ENCODE assay signal across 8 cellular contexts in the genomic region with DNA sequence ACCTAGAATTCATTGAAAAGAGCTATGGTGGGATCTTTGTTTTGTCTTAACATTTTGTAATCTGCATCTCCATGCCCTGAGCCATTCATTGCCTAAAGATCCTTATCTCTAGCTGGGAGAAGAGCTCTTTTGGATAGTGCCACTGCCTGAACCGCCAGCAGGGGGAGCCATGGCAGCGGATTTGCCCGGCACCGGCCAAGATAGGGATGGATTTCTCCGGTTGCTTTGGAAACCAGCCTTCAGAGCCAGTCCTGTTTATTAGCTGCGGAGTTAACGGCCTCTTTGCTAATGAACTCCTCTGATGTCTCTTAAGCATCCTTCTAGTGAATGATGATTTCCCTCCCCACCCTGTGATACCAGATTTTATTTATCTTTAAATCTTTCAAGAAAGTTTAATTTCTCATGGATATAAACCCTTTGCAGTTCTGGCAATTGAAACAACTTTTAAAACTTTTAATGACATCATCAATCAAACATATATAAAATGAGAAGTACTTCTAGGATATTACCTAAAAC. TPM values are rescaled to one million over a fixed set of nuclear protein-coding genes. Genes with fewer than 3 reads are reported as not detected.
DNase-seq lines count a peak whose midpoint lies in the region; ATAC-seq and TF ChIP-seq lines count a peak whose summit lies in the region.

No MANE protein-coding gene starts in this region.

- peak; percentile 62 for ATAC-seq in HG02852 (IDR thresholded peaks at IDR 0.05; ENCODE audit: unreplicated experiment)
- ATAC-seq in HG03196 (IDR thresholded peaks at IDR 0.05; ENCODE audit: unreplicated experiment) = no peak

- WGBS in lower leg skin, 2 donors = 3% methylated on average over 7 of the region's 7 CpGs

- intact Hi-C loops in lower leg skin (cut with DNase I; ENCODE audit: low total_unique reads) = no loop called here

- no peak overlapping the region for H3K4me3 ChIP-seq in lower leg skin (ENCODE audit: low read depth, poor library complexity, severe bottlenecking)

- DNase-seq in GM04503 (ENCODE audit: low read depth) = peak; percentile 22
- peak; percentile 24 for DNase-seq in NCI-H526 treated with DMSO at 0.1 percent for 48 hours (lab: John Stamatoyannopoulos, UW)
- peak; percentile 78 to 83 for DNase-seq in activated CD4-positive, alpha-beta T cell treated with anti-CD3 and anti-CD28 coated beads, Interleukin-2, amount 50 U/mL, for 4 hours
- DNase-seq in dermis blood vessel endothelial cell = peak; percentile 84
- DNase-seq in lower leg skin (ENCODE audit: low spot score in 2 of 2) = peak; percentile 55 to 96
- DNase-seq in stimulated activated CD8-positive, alpha-beta memory T cell treated with anti-CD3 and anti-CD28 coated beads, Interleukin-12 subunit alpha, Interleukin-12 subunit beta, amount 100 ng/mL, for 1 hour (ENCODE audit: low read depth) = peak; percentile 66

- TF ChIP-seq POLR2A in lower leg skin (IDR thresholded peaks at IDR 0.05) = no peak

- TF ChIP-seq CTCF in lower leg skin (IDR thresholded peaks at IDR 0.05) = peak in 1 of 3 donors; percentile 63

RNA-seq across cellular contexts. Expression of a gene that starts 58.2 kb away (rescaled TPM):
- total RNA-seq in dermis blood vessel endothelial cell = not detected in 2 replicates
- total RNA-seq in lower leg skin = not detected

Comparison
In these comparisons a context has a peak if more than half of its experiments do, and no peak if none do; other contexts are left out.
1. DNase-seq: peak in every context shown above with its lines; median percentile 84 in dermis blood vessel endothelial cell; 80 in activated CD4-positive, alpha-beta T cell treated with anti-CD3 and anti-CD28 coated beads, Interleukin-2, amount 50 U/mL, for 4 hours; 76 in lower leg skin; 66 in stimulated activated CD8-positive, alpha-beta memory T cell treated with anti-CD3 and anti-CD28 coated beads, Interleukin-12 subunit alpha, Interleukin-12 subunit beta, amount 100 ng/mL, for 1 hour; 24 in NCI-H526 treated with DMSO at 0.1 percent for 48 hours; 22 in GM04503.